8 cellular contexts compared by ENCODE assay signal in the genomic region with DNA sequence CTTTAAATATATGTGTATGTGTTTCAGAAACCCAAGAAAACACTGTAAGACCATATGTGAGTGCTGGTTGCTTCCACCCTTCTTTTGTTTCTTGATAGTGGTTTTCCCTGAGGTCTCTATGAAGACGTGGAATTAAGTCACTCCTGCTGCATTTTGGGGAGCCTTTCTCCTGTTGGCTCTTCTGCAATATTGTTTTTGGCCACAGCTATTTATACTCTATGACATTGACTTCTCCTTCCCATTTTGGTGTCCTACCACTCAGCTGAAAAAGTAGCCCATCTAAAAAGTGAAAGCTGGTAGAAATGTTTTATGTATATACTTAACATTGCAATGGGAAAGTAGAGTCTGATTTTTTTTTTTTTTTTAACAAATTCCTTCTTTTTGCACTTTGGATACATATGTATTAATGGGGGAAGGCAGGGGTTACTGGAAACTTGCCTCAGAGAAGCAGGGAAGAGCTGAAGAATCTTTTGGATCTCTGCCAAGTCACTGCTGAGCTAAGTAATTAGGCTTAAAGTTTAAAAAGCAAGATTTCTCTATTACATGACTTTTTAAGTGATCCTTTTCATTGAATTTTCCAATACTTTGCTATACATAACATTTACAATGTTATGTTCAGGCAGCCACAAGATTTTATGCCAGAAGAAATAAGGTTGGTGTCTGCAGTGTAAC. TPM values are rescaled to one million over a fixed set of nuclear protein-coding genes. Genes with fewer than 3 reads are reported as not detected.
DNase-seq lines count a peak whose midpoint lies in the region; ATAC-seq and TF ChIP-seq lines count a peak whose summit lies in the region.

No MANE protein-coding gene starts in this region.

- TF ChIP-seq CTCF in fibroblast of pulmonary artery (IDR thresholded peaks at IDR 0.05; ENCODE audit: low read length, missing control alignments), result no peak
- TF ChIP-seq CTCF in thoracic aorta (IDR thresholded peaks at IDR 0.05), result no peak
- TF ChIP-seq CTCF in colonic mucosa (IDR thresholded peaks at IDR 0.05), result no peak

- ATAC-seq in thoracic aorta (ENCODE audit: insufficient number of reproducible peaks, low FRiP score, low read depth), result no peak
- no peak for ATAC-seq in GM19467 (IDR thresholded peaks at IDR 0.05; ENCODE audit: unreplicated experiment)

- H3K9me3 ChIP-seq in SJSA1 (replicated peaks) (no peaks in the 10 kb centered on the region), thoracic aorta (no peaks in the 10 kb centered on the region), colonic mucosa (no peaks in the 10 kb centered on the region)

- H3K4me1 ChIP-seq in SJSA1 (replicated peaks) (peaks cover 17% of the 10 kb centered on the region), thoracic aorta (ENCODE audit: control insufficient read depth in 1 of 2, low read depth in 2 of 2) (peaks cover 14 to 25% of the 10 kb centered on the region in 2 donors), colonic mucosa (no peaks in the 10 kb centered on the region)

- H3K4me3 Mint-ChIP-seq in activated naive CD4-positive, alpha-beta T cell treated with anti-CD3 and anti-CD28 coated beads, Interleukin-2, amount 50 U/mL, for 24 hours, result peak overlapping the region; percentile 100

- intact Hi-C loops in colonic mucosa (cut with DNase I), result no loop called here

- no peak overlapping the region for H3K9ac ChIP-seq in colonic mucosa (ENCODE audit: low read depth in 2 of 2, low read length in 2 of 2)

- peaks cover 7% of the 10 kb centered on the region for H3K36me3 Mint-ChIP-seq in activated naive CD4-positive, alpha-beta T cell treated with anti-CD3 and anti-CD28 coated beads, Interleukin-2, amount 50 U/mL, for 24 hours

- H3K4me1 Mint-ChIP-seq in activated naive CD4-positive, alpha-beta T cell treated with anti-CD3 and anti-CD28 coated beads, Interleukin-2, amount 50 U/mL, for 24 hours, result peaks cover 60% of the 10 kb centered on the region

- H3K36me3 ChIP-seq in SJSA1, result peaks cover 34% of the 10 kb centered on the region
- no peaks in the 10 kb centered on the region for H3K36me3 ChIP-seq in thoracic aorta
- no peaks in the 10 kb centered on the region for H3K36me3 ChIP-seq in colonic mucosa

- no peaks in the 10 kb centered on the region for H3K27me3 ChIP-seq in SJSA1 (replicated peaks)
- no peaks in the 10 kb centered on the region for H3K27me3 ChIP-seq in thoracic aorta (replicated peaks; ENCODE audit: insufficient read depth)
- no peaks in the 10 kb centered on the region for H3K27me3 ChIP-seq in colonic mucosa

- no peaks in the 10 kb centered on the region for H3K9me3 Mint-ChIP-seq in activated naive CD4-positive, alpha-beta T cell treated with anti-CD3 and anti-CD28 coated beads, Interleukin-2, amount 50 U/mL, for 24 hours

- H3K4me3 ChIP-seq in SJSA1, result peak overlapping the region; percentile 93
- peak overlapping the region; percentile 95 for H3K4me3 ChIP-seq in fibroblast of pulmonary artery (replicated peaks; ENCODE audit: low read depth, low read length)
- peak overlapping the region; percentile 88 for H3K4me3 ChIP-seq in thoracic aorta
- H3K4me3 ChIP-seq in colonic mucosa, result no peak overlapping the region

- no peak overlapping the region for H3K27ac ChIP-seq in SJSA1
- H3K27ac ChIP-seq in thoracic aorta, result no peak overlapping the region
- H3K27ac ChIP-seq in colonic mucosa, result no peak overlapping the region

- no peak for DNase-seq in activated naive CD4-positive, alpha-beta T cell treated with Interleukin-2 at 50 U/mL for 16 hours
- DNase-seq in SJSA1 (ENCODE audit: low read depth in 1 of 2, low spot score in 2 of 2) (no peak), fibroblast of pulmonary artery (ENCODE audit: low read depth) (peak; percentile 41), thoracic aorta (ENCODE audit: low spot score) (no peak), colonic mucosa (no peak), NCI-H2081 (lab: John Stamatoyannopoulos, UW) (no peak)

- peak overlapping the region; percentile 17 for H3K27ac Mint-ChIP-seq in activated naive CD4-positive, alpha-beta T cell treated with anti-CD3 and anti-CD28 coated beads, Interleukin-2, amount 50 U/mL, for 24 hours

- H3K27me3 Mint-ChIP-seq in activated naive CD4-positive, alpha-beta T cell treated with anti-CD3 and anti-CD28 coated beads, Interleukin-2, amount 50 U/mL, for 24 hours, result no peaks in the 10 kb centered on the region

RNA-seq across cellular contexts. Expression of gene TTC17, which starts 1.8 kb away (rescaled TPM):
- total RNA-seq in SJSA1 (2014; rRNA removed; shearing (Covaris generic)), result 66.4 and 98.5 TPM in 2 replicates
- 100 to 1,000 TPM; 105 to 126 TPM for total RNA-seq in thoracic aorta
- total RNA-seq in colonic mucosa, result 10 to 100 TPM; 48.6 to 56.5 TPM

RNA-seq across cellular contexts. Expression of gene API5, which starts 48.7 kb away (rescaled TPM):
- 175 and 202 TPM in 2 replicates for total RNA-seq in SJSA1 (2014; rRNA removed; shearing (Covaris generic))
- total RNA-seq in thoracic aorta (100 to 1,000 TPM in 1 of 2 donors, 10 to 100 TPM in 1; 48.9 to 133 TPM), colonic mucosa (10 to 100 TPM; 86.4 to 98.0 TPM)
